Comparison of ENCODE assay signal across 8 cellular contexts in genomic region chr1:145959957-145960467, GRCh38. TPM values are rescaled to one million over a fixed set of nuclear protein-coding genes. Genes with fewer than 3 reads are reported as not detected.
DNase-seq lines count a peak whose midpoint lies in the region; ATAC-seq and TF ChIP-seq lines count a peak whose summit lies in the region.

No MANE protein-coding gene starts in this region.

- H2AFZ ChIP-seq in SU-DHL-6 (ENCODE audit: low read depth, low read length, severe bottlenecking) = peak overlapping the region; percentile 92
- H2AFZ ChIP-seq in fibroblast of lung (ENCODE audit: low read length) = no peak overlapping the region

- H3K36me3 ChIP-seq in ES-I3 (ENCODE audit: insufficient read depth, low read length) (no peaks in the 10 kb centered on the region), SU-DHL-6 (ENCODE audit: low read length) (no peaks in the 10 kb centered on the region), fibroblast of lung (ENCODE audit: control insufficient read depth, insufficient read depth, low read length) (peaks cover 1% of the 10 kb centered on the region)

- no peaks in the 10 kb centered on the region for H3K9me3 ChIP-seq in ES-I3 (ENCODE audit: control insufficient read depth, insufficient read depth, low read length)
- no peaks in the 10 kb centered on the region for H3K9me3 ChIP-seq in SU-DHL-6 (ENCODE audit: insufficient read depth, low read length)
- no peaks in the 10 kb centered on the region for H3K9me3 ChIP-seq in fibroblast of lung (ENCODE audit: control insufficient read depth, insufficient read depth, low read depth, low read length)

- no peaks in the 10 kb centered on the region for H3K79me2 ChIP-seq in SU-DHL-6 (ENCODE audit: insufficient read depth, low read length)
- peaks cover 24% of the 10 kb centered on the region for H3K79me2 ChIP-seq in fibroblast of lung (ENCODE audit: control insufficient read depth, insufficient read depth, low read length)

- peaks cover 82% of the 10 kb centered on the region for H3K27me3 Mint-ChIP-seq in progenitor cell of endocrine pancreas

- peaks cover 10% of the 10 kb centered on the region for H3K4me1 ChIP-seq in ES-I3 (ENCODE audit: insufficient read depth, low read length)
- H3K4me1 ChIP-seq in fibroblast of lung (ENCODE audit: control insufficient read depth, extremely low read depth, insufficient read depth, low read length) = peaks cover 35% of the 10 kb centered on the region

- H3K36me3 Mint-ChIP-seq in progenitor cell of endocrine pancreas (ENCODE audit: insufficient read depth) = no peaks in the 10 kb centered on the region

- H4K20me1 ChIP-seq in SU-DHL-6 (ENCODE audit: low read depth, low read length) = no peaks in the 10 kb centered on the region
- H4K20me1 ChIP-seq in fibroblast of lung (ENCODE audit: control insufficient read depth, extremely low read depth, insufficient read depth, low read length) = no peaks in the 10 kb centered on the region

- H3F3A ChIP-seq in SU-DHL-6 (ENCODE audit: insufficient read depth) = peaks cover 38% of the 10 kb centered on the region; the same call in 1 of the 2 replicates

- no peaks in the 10 kb centered on the region for H3K9me3 Mint-ChIP-seq in progenitor cell of endocrine pancreas (ENCODE audit: low read depth)

- H3K9ac ChIP-seq in ES-I3 (ENCODE audit: low read depth, low read length) = peak overlapping the region; percentile 86
- peak overlapping the region; percentile 53; the same call in 1 of the 2 replicates for H3K9ac ChIP-seq in SU-DHL-6 (ENCODE audit: low read length)
- H3K9ac ChIP-seq in fibroblast of lung (ENCODE audit: insufficient read depth, low read length) = no peak overlapping the region

- ATAC-seq in HG03045 (IDR thresholded peaks at IDR 0.05; ENCODE audit: unreplicated experiment) = no peak

- DNase-seq in fibroblast of lung (ENCODE audit: low read depth in 2 of 2) (no peak), progenitor cell of endocrine pancreas (ENCODE audit: low spot score, unreplicated experiment) (no peak), NCI-H1105 treated with DMSO at 0.1 percent for 48 hours (lab: John Stamatoyannopoulos, UW) (no peak), NAMALWA (ENCODE audit: low spot score) (no peak), GM03348 (ENCODE audit: low spot score) (no peak)

- H3K4me1 Mint-ChIP-seq in progenitor cell of endocrine pancreas (ENCODE audit: low read depth) = peaks cover 37% of the 10 kb centered on the region

- H3K9me2 ChIP-seq in SU-DHL-6 (replicated peaks; ENCODE audit: insufficient read depth, low read length) = no peaks in the 10 kb centered on the region

- H3K27ac ChIP-seq in SU-DHL-6 (ENCODE audit: low read depth, low read length) (no peak overlapping the region), fibroblast of lung (ENCODE audit: insufficient read depth, low read length) (no peak overlapping the region)

- H3K4me3 ChIP-seq in SU-DHL-6 (ENCODE audit: insufficient read depth, low read length, poor library complexity, severe bottlenecking) (peak overlapping the region; percentile 58), fibroblast of lung (replicated peaks in 1 of 4; ENCODE audit: control extremely low read depth in 1 of 4, insufficient read depth in 1 of 4, low read depth in 3 of 4, low read length in 4 of 4) (peak overlapping the region in 3 of 4 experiments; percentile 6 to 68 (median 65))

- H3K27me3 ChIP-seq in SU-DHL-6 (ENCODE audit: low read length) (no peaks in the 10 kb centered on the region), fibroblast of lung (ENCODE audit: control insufficient read depth, insufficient read depth, low read length) (no peaks in the 10 kb centered on the region)

- H3K4me3 Mint-ChIP-seq in progenitor cell of endocrine pancreas (ENCODE audit: low read depth) = peak overlapping the region; percentile 47

- H3K4me2 ChIP-seq in SU-DHL-6 (ENCODE audit: low read depth, low read length, poor library complexity, severe bottlenecking) (peak overlapping the region; percentile 71), fibroblast of lung (ENCODE audit: extremely low read depth, insufficient read depth, low read length) (peak overlapping the region; percentile 87)

- TF ChIP-seq CTCF in SU-DHL-6 (IDR thresholded peaks at IDR 0.05; ENCODE audit: insufficient read depth, low read length, poor library complexity, severe bottlenecking) = no peak
- TF ChIP-seq CTCF in fibroblast of lung (conservative IDR thresholded peaks at IDR 0.05 in 1 of 2, IDR thresholded peaks at IDR 0.05 in 1 of 2; ENCODE audit: low read depth in 1 of 2, low read length in 2 of 2) = no peak
- no peak for TF ChIP-seq CTCF in progenitor cell of endocrine pancreas (IDR thresholded peaks at IDR 0.05; ENCODE audit: unreplicated experiment)

- H3K27ac Mint-ChIP-seq in progenitor cell of endocrine pancreas = no peak overlapping the region

RNA-seq across cellular contexts. Expression of gene LIX1L, which starts 2.2 kb away (rescaled TPM):
- total RNA-seq in fibroblast of lung = 10.5 and 14.2 TPM in 2 replicates
- 63.3 and 65.7 TPM in 2 replicates for polyA plus RNA-seq in fibroblast of lung
- polyA plus RNA-seq in fibroblast of lung (2012) = 17.0 and 20.1 TPM in 2 replicates
- polyA minus RNA-seq in fibroblast of lung (ENCODE audit: low replicate concordance) = 28.7 and 31.4 TPM in 2 replicates
- 4.2 and 4.5 TPM in 2 replicates for total RNA-seq in progenitor cell of endocrine pancreas

RNA-seq across cellular contexts. Expression of gene ANKRD34A, which starts 4.4 kb away (rescaled TPM):
- 0.26 and 1.2 TPM in 2 replicates for total RNA-seq in fibroblast of lung
- polyA plus RNA-seq in fibroblast of lung = 1.9 and 2.6 TPM in 2 replicates
- polyA plus RNA-seq in fibroblast of lung (2012) = 2.8 and 4.1 TPM in 2 replicates
- 2.6 and 4.5 TPM in 2 replicates for polyA minus RNA-seq in fibroblast of lung (ENCODE audit: low replicate concordance)
- total RNA-seq in progenitor cell of endocrine pancreas = 0.22 TPM in 1 of 2 replicates, not detected in the other

RNA-seq across cellular contexts. Expression of gene POLR3GL, which starts 4.5 kb away (rescaled TPM):
- total RNA-seq in fibroblast of lung (15.4 and 23.8 TPM in 2 replicates), progenitor cell of endocrine pancreas (12.8 and 13.7 TPM in 2 replicates)
- polyA plus RNA-seq in fibroblast of lung = 22.6 and 23.3 TPM in 2 replicates
- 37.3 and 38.6 TPM in 2 replicates for polyA plus RNA-seq in fibroblast of lung (2012)
- polyA minus RNA-seq in fibroblast of lung (ENCODE audit: low replicate concordance) = 7.0 and 10.0 TPM in 2 replicates

RNA-seq across cellular contexts. Expression of gene RBM8A, which starts 32.7 kb away (rescaled TPM):
- total RNA-seq in fibroblast of lung = 56.6 and 61.9 TPM in 2 replicates
- 137 and 235 TPM in 2 replicates for polyA plus RNA-seq in fibroblast of lung
- polyA plus RNA-seq in fibroblast of lung (2012) = 136 and 199 TPM in 2 replicates
- 10.7 and 10.8 TPM in 2 replicates for polyA minus RNA-seq in fibroblast of lung (ENCODE audit: low replicate concordance)
- total RNA-seq in progenitor cell of endocrine pancreas = 163 and 173 TPM in 2 replicates

RNA-seq across cellular contexts. Expression of gene TXNIP, which starts 36.4 kb away (rescaled TPM):
- total RNA-seq in fibroblast of lung (361 and 773 TPM in 2 replicates), progenitor cell of endocrine pancreas (38.1 and 38.8 TPM in 2 replicates)
- polyA plus RNA-seq in fibroblast of lung = 61.1 and 204 TPM in 2 replicates
- 27.5 and 83.7 TPM in 2 replicates for polyA plus RNA-seq in fibroblast of lung (2012)
- polyA minus RNA-seq in fibroblast of lung (ENCODE audit: low replicate concordance) = 82.9 and 185 TPM in 2 replicates
